Comparison of ENCODE assay signal across 20 cellular contexts in genomic region chr19:16394111-16394510, GRCh38.
"Had no signal": no experiment of that assay in that cellular context is flagged by ENCODE, and none has a peak within 500 bp of the region (broad histone marks: within the 10 kb centered on the region; RNA-seq: fewer than 3 reads in every experiment).

No MANE protein-coding gene starts in this region.

- DNase-seq: activated CD4-positive, alpha-beta T cell treated with anti-CD3 and anti-CD28 coated beads for 36 hours; activated CD4-positive, alpha-beta T cell treated with anti-CD3 and anti-CD28 coated beads, Interleukin-2, amount 50 U/mL, for 48 hours; activated naive CD4-positive, alpha-beta T cell treated with Interleukin-2 at 50 U/mL for 16 hours; activated T-cell treated with anti-CD3 and anti-CD28 coated beads for 4 hours; anterior cingulate cortex; foreskin melanocyte; head of caudate nucleus; stimulated activated CD4-positive, alpha-beta T cell treated with anti-CD3 and anti-CD28 coated beads, Interleukin-2, amount 100 ng/mL, for 48 hours; stimulated activated naive CD8-positive, alpha-beta T cell treated with anti-CD3 and anti-CD28 coated beads, Interleukin-15, amount 100 ng/mL, for 72 hours; SW 1271; testis; upper lobe of left lung had no signal

- H3K4me3 ChIP-seq: coronary artery, left lung, psoas muscle, testis, upper lobe of left lung had no signal

- H3K4me1 Mint-ChIP-seq: central memory CD8-positive, alpha-beta T cell; neural crest cell; stimulated activated naive CD8-positive, alpha-beta T cell treated with anti-CD3 and anti-CD28 coated beads, Interleukin-15, amount 100 ng/mL, for 72 hours had no signal

- H3K4me1 ChIP-seq: psoas muscle had no signal

- H3K27ac ChIP-seq: left lung, psoas muscle, testis had no signal

- H3K9me3 Mint-ChIP-seq: central memory CD8-positive, alpha-beta T cell had no signal

- H3K27me3 Mint-ChIP-seq: activated CD4-positive, alpha-beta T cell treated with anti-CD3 and anti-CD28 coated beads for 36 hours; brain; central memory CD8-positive, alpha-beta T cell; stimulated activated naive CD8-positive, alpha-beta T cell treated with anti-CD3 and anti-CD28 coated beads, Interleukin-15, amount 100 ng/mL, for 72 hours had no signal

- H3K9me3 ChIP-seq: testis, upper lobe of left lung had no signal

- H3K27me3 ChIP-seq: left lung, testis, upper lobe of left lung had no signal

- ATAC-seq: activated CD4-positive, alpha-beta T cell treated with anti-CD3 and anti-CD28 coated beads for 36 hours; right cardiac atrium; stimulated activated naive CD8-positive, alpha-beta T cell treated with anti-CD3 and anti-CD28 coated beads, Interleukin-15, amount 100 ng/mL, for 72 hours had no signal

- H3K4me3 Mint-ChIP-seq: activated CD4-positive, alpha-beta T cell treated with anti-CD3 and anti-CD28 coated beads for 36 hours; activated T-helper 1 cell treated with anti-CD3 and anti-CD28 coated beads, Interleukin-12 subunit alpha, Interleukin-12 subunit beta, Interleukin-2, Interleukin-4 antibody, amounts not matched to agents 30 ng/mL and 10 ng/mL and 1 ng/mL, durations not matched to agents 14 hours and 24 hours and 36 hours; brain; central memory CD8-positive, alpha-beta T cell; neural crest cell; stimulated activated naive CD8-positive, alpha-beta T cell treated with anti-CD3 and anti-CD28 coated beads, Interleukin-15, amount 100 ng/mL, for 72 hours had no signal

- H3K27ac Mint-ChIP-seq: activated CD4-positive, alpha-beta T cell treated with anti-CD3 and anti-CD28 coated beads for 36 hours; activated T-helper 1 cell treated with anti-CD3 and anti-CD28 coated beads, Interleukin-12 subunit alpha, Interleukin-12 subunit beta, Interleukin-2, Interleukin-4 antibody, amounts not matched to agents 30 ng/mL and 10 ng/mL and 1 ng/mL, durations not matched to agents 14 hours and 24 hours and 36 hours; brain had no signal
